ENCODE assay signal across 2 cellular contexts in the genomic region with DNA sequence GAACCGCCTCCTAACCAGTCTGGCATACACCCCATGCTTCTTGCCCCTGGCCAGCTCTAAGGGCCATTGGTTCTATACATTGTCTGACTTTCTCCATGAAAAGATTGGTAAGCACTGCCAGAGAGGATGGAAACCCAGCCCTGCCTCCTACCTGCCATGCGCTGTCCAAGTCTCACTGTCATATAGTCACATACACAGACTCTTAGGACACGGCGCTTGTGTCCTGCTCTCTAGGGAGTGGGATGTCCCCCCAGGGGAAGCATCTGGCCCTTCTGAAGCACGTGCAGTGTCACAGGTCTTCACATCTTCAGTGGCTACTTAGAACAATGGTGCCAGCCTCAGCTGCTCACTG.
TF ChIP-seq lines count a peak whose summit lies in the region.

No MANE protein-coding gene starts in this region.

TF ChIP-seq in IMR-90, 13 proteins besides CTCF, POLR2A, EP300 and RAD21 (continued from another document):
- TF ChIP-seq, protein P1, sequence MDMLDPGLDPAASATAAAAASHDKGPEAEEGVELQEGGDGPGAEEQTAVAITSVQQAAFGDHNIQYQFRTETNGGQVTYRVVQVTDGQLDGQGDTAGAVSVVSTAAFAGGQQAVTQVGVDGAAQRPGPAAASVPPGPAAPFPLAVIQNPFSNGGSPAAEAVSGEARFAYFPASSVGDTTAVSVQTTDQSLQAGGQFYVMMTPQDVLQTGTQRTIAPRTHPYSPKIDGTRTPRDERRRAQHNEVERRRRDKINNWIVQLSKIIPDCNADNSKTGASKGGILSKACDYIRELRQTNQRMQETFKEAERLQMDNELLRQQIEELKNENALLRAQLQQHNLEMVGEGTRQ (IDR thresholded peaks at IDR 0.05; ENCODE audit: low read depth, low read length): no peak
- TF ChIP-seq MAFK (IDR thresholded peaks at IDR 0.05; ENCODE audit: low read depth, low read length): no peak
- no peak for TF ChIP-seq CEBPB (IDR thresholded peaks at IDR 0.05; ENCODE audit: low read depth, low read length)
- TF ChIP-seq MXI1 (IDR thresholded peaks at IDR 0.05; ENCODE audit: borderline replicate concordance, low read depth, low read length): no peak
- no peak for TF ChIP-seq CHD1 (IDR thresholded peaks at IDR 0.05; ENCODE audit: low read depth, low read length)
- no peak for TF ChIP-seq RFX5 (IDR thresholded peaks at IDR 0.05; ENCODE audit: low read depth, low read length)

TF ChIP-seq in neural cell, 6 proteins besides CTCF, POLR2A, EP300 and RAD21 (continued from another document):
- TF ChIP-seq, protein P2, sequence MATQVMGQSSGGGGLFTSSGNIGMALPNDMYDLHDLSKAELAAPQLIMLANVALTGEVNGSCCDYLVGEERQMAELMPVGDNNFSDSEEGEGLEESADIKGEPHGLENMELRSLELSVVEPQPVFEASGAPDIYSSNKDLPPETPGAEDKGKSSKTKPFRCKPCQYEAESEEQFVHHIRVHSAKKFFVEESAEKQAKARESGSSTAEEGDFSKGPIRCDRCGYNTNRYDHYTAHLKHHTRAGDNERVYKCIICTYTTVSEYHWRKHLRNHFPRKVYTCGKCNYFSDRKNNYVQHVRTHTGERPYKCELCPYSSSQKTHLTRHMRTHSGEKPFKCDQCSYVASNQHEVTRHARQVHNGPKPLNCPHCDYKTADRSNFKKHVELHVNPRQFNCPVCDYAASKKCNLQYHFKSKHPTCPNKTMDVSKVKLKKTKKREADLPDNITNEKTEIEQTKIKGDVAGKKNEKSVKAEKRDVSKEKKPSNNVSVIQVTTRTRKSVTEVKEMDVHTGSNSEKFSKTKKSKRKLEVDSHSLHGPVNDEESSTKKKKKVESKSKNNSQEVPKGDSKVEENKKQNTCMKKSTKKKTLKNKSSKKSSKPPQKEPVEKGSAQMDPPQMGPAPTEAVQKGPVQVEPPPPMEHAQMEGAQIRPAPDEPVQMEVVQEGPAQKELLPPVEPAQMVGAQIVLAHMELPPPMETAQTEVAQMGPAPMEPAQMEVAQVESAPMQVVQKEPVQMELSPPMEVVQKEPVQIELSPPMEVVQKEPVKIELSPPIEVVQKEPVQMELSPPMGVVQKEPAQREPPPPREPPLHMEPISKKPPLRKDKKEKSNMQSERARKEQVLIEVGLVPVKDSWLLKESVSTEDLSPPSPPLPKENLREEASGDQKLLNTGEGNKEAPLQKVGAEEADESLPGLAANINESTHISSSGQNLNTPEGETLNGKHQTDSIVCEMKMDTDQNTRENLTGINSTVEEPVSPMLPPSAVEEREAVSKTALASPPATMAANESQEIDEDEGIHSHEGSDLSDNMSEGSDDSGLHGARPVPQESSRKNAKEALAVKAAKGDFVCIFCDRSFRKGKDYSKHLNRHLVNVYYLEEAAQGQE (IDR thresholded peaks at IDR 0.05; ENCODE audit: borderline replicate concordance): no peak
- TF ChIP-seq TAF1 (IDR thresholded peaks at IDR 0.05; ENCODE audit: low read depth): no peak
- no peak for TF ChIP-seq SMC3 (conservative IDR thresholded peaks at IDR 0.05; ENCODE audit: poor library complexity)
- no peak for TF ChIP-seq EZH2 (IDR thresholded peaks at IDR 0.05; ENCODE audit: borderline replicate concordance, insufficient read depth, low read length, poor library complexity, severe bottlenecking)
TF ChIP-seq in neural cell: peak in this region for 0.
